ENCODE assay signal across 27 cellular contexts in the genomic region with DNA sequence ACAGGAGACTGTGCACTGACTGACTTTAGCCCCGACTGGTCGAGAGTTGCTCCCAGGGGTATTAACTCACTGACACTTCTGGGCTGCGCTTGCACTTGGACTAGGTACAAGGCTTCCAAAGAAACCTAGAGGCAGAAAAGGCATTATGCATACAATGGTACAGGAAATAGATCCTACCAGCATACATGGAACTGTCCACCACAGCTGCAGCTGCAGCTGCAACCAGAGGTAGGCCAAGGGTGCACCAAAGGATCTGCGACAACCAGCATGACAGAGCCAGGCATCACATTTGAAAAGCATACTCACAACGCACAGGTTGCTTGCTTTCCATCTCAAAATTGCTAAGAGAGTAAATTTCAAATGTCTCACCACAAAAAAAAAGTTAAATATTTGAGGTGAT. TPM values are rescaled to one million over a fixed set of nuclear protein-coding genes. Genes with fewer than 3 reads are reported as not detected.
A peak's percentile ranks its signal among the peaks of the same experiment; 100 is the strongest.
DNase-seq lines count a peak whose midpoint lies in the region; ATAC-seq, FAIRE-seq and TF ChIP-seq lines count a peak whose summit lies in the region.
"Had no signal": no experiment of that assay in that cellular context is flagged by ENCODE, and none has a peak within 500 bp of the region (broad histone marks: within the 10 kb centered on the region; RNA-seq: fewer than 3 reads in every experiment).

No MANE protein-coding gene starts in this region.

- BruUV-seq in HepG2 (replicated peaks; lab: Mats Ljungman, UMichigan), result no TSS peak

- H2BK5ac ChIP-seq in H9 (ENCODE audit: insufficient read length, low read length), result no peak overlapping the region

- no peak overlapping the region for H2AFZ ChIP-seq in HepG2 (ENCODE audit: low read length)
- no peak overlapping the region for H2AFZ ChIP-seq in H9 (ENCODE audit: low read length)

- no peak overlapping the region for H3K4ac ChIP-seq in H9 (ENCODE audit: low read depth, low read length)

- H3T11ph ChIP-seq in H9 (ENCODE audit: low read length), result no peak overlapping the region

- no peak overlapping the region for H3K18ac ChIP-seq in H9 (ENCODE audit: insufficient read length, low read depth, low read length)

- ATAC-seq in HepG2 (peak; percentile 71), right lobe of liver (no peak)
- no peak for ATAC-seq in activated T-cell treated with anti-CD3 and anti-CD28 coated beads, Interleukin-2, amount 50 U/mL, for 72 hours (replicated peaks in 1 of 2)
- ATAC-seq: K562, T-helper 17 cell had no signal

- intact Hi-C loops in HepG2 (cut with micrococcal nuclease; ENCODE audit: unreplicated experiment) (no loop called here), right lobe of liver (cut with DNase I) (no loop called here)

- TF ChIP-seq POLR2A in HepG2 (IDR thresholded peaks at IDR 0.05; ENCODE audit: insufficient read depth in 1 of 2, low read depth in 2 of 2, low read length in 2 of 2) (no peak), right lobe of liver (IDR thresholded peaks at IDR 0.05) (no peak), NB4 (IDR thresholded peaks at IDR 0.05; ENCODE audit: extremely low read depth, insufficient read length) (no peak)

- 36% methylated on average over 5 of the region's 5 CpGs for WGBS in HepG2 (ENCODE audit: low lambda C conversion rate)
- WGBS in right lobe of liver (ENCODE audit: insufficient coverage, low coverage, low lambda C conversion rate, missing lambda C conversion rate), result 63% methylated on average over 3 of the region's 5 CpGs
- WGBS in H9 (ENCODE audit: extremely low coverage, insufficient read length, low lambda C conversion rate), result no CpG with 5 or more reads among the region's 5 CpGs

- no peak overlapping the region for H3K27ac ChIP-seq in HepG2 (ENCODE audit: extremely low read length, insufficient read depth, low read length)
- H3K27ac ChIP-seq in right lobe of liver, result no peak overlapping the region
- no peak overlapping the region for H3K27ac ChIP-seq in H9 (ENCODE audit: insufficient read length, low read depth, low read length)
- H3K27ac ChIP-seq: BLaER1 treated with 17β-estradiol and CSF1 and Interleukin-3, amounts not matched to agents 10 nM and 100 nM had no signal

- no peak overlapping the region for H2BK15ac ChIP-seq in H9 (ENCODE audit: low read depth, low read length)

- no peak overlapping the region for H3K4me2 ChIP-seq in HepG2 (ENCODE audit: low read depth, low read length)
- no peak overlapping the region for H3K4me2 ChIP-seq in H9 (ENCODE audit: insufficient read depth, insufficient read length, low read length)
- H3K4me2 ChIP-seq: BLaER1 treated with 17β-estradiol and CSF1 and Interleukin-3, amounts not matched to agents 10 nM and 100 nM; SK-N-SH had no signal

- H3K23ac ChIP-seq in H9 (ENCODE audit: insufficient read length, low read depth, low read length), result no peak overlapping the region

- H3K9ac ChIP-seq in HepG2 (ENCODE audit: insufficient read depth, low read depth, low read length), result no peak overlapping the region
- no peak overlapping the region for H3K9ac ChIP-seq in H9 (ENCODE audit: extremely low read depth, insufficient read length, low read length)
- H3K9ac ChIP-seq: BLaER1 treated with 17β-estradiol and CSF1 and Interleukin-3, amounts not matched to agents 10 nM and 100 nM; SK-N-SH had no signal

- H3K36me3 ChIP-seq in HepG2 (replicated peaks in 1 of 2; ENCODE audit: control insufficient read depth in 1 of 2, insufficient read depth in 2 of 2, low read length in 2 of 2) (no peaks in the 10 kb centered on the region), right lobe of liver (no peaks in the 10 kb centered on the region)
- H3K36me3 ChIP-seq: BLaER1 treated with 17β-estradiol and CSF1 and Interleukin-3, amounts not matched to agents 10 nM and 100 nM; MG63 had no signal

- no peak for TF ChIP-seq RAD21 in HepG2 (CRISPR knock-in tag; IDR thresholded peaks at IDR 0.05)

- H3K56ac ChIP-seq in H9 (ENCODE audit: insufficient read length, low read depth, low read length), result no peak overlapping the region

- no peak overlapping the region for H3K14ac ChIP-seq in H9 (ENCODE audit: insufficient read depth, low read length)

- H3K79me2 ChIP-seq in HepG2 (ENCODE audit: insufficient read depth, low read length) (no peaks in the 10 kb centered on the region), H9 (ENCODE audit: insufficient read depth, low read length) (no peaks in the 10 kb centered on the region)

- CTCF ChIA-PET in HepG2 (lab: Yijun Ruan, JAX; ENCODE audit: low intra/inter-chr PET ratio, low total read pairs), result no interaction called here

- no peak overlapping the region for H4K91ac ChIP-seq in H9 (ENCODE audit: insufficient read length, low read depth, low read length)

- no peaks in the 10 kb centered on the region for H3K79me1 ChIP-seq in H9 (ENCODE audit: insufficient read depth, low read depth, low read length, poor library complexity, severe bottlenecking)

- H2BK12ac ChIP-seq in H9 (ENCODE audit: insufficient read length, low read depth, low read length), result no peak overlapping the region

- no peaks in the 10 kb centered on the region for H3K36me3 Mint-ChIP-seq in H9 (ENCODE audit: insufficient read depth in 1 of 3, low read depth in 3 of 3)
- H3K36me3 Mint-ChIP-seq in activated T-cell treated with anti-CD3 and anti-CD28 coated beads, Interleukin-2, amount 50 U/mL, for 72 hours (ENCODE audit: insufficient read depth in 2 of 2), result no peaks in the 10 kb centered on the region

- TF ChIP-seq CTCF in HepG2 (CRISPR knock-in tag; IDR thresholded peaks at IDR 0.05) (no peak), right lobe of liver (IDR thresholded peaks at IDR 0.05) (no peak), NB4 (IDR thresholded peaks at IDR 0.05; ENCODE audit: low read depth, low read length) (no peak), H9 (conservative IDR thresholded peaks at IDR 0.05) (no peak)

- DNase-seq in HepG2 (ENCODE audit: low spot score) (no peak), right lobe of liver (no peak), NB4 (ENCODE audit: low read depth) (peak; percentile 25), SK-N-DZ (ENCODE audit: low spot score) (peak; percentile 9), H9 (no peak), NOMO-1 treated with dmso at 0.1 percent for 144 hours (lab: John Stamatoyannopoulos, UW; ENCODE audit: unreplicated experiment) (no peak), frontal cortex (ENCODE audit: low spot score in 2 of 2) (no peak)
- DNase-seq in activated T-cell treated with anti-CD3 and anti-CD28 coated beads, Interleukin-2, amount 50 U/mL, for 72 hours, result no peak
- DNase-seq: AML-193; CD4-positive, alpha-beta T cell; GF-D8; GOT3; MG63; NCI-H2029; NCI-H2171 treated with DMSO at 0.1 percent for 48 hours; NCI-H345; NCI-H510A treated with DMSO at 0.1 percent for 48 hours; NCI-H82; SIG-M5; SK-N-SH; T-helper 17 cell had no signal

- H3K4me3 Mint-ChIP-seq in H9, result no peak overlapping the region
- H3K4me3 Mint-ChIP-seq in activated T-cell treated with anti-CD3 and anti-CD28 coated beads, Interleukin-2, amount 50 U/mL, for 72 hours, result no peak overlapping the region
- H3K4me3 Mint-ChIP-seq: CD4-positive, alpha-beta T cell had no signal

- H3K9me3 ChIP-seq in HepG2 (ENCODE audit: low read length) (no peaks in the 10 kb centered on the region), right lobe of liver (no peaks in the 10 kb centered on the region), H9 (ENCODE audit: control insufficient read depth, low read depth, low read length) (no peaks in the 10 kb centered on the region)
- H3K9me3 ChIP-seq: BLaER1 treated with 17β-estradiol and CSF1 and Interleukin-3, amounts not matched to agents 10 nM and 100 nM; MG63; SK-N-SH had no signal

- H4K8ac ChIP-seq in H9 (replicated peaks; ENCODE audit: insufficient read length, low read depth, low read length), result no peak overlapping the region

- no peaks in the 10 kb centered on the region for H3K27me3 ChIP-seq in HepG2 (ENCODE audit: control insufficient read depth in 1 of 2, insufficient read depth in 2 of 2, low read length in 2 of 2)
- no peaks in the 10 kb centered on the region for H3K27me3 ChIP-seq in right lobe of liver
- no peaks in the 10 kb centered on the region for H3K27me3 ChIP-seq in H9 (ENCODE audit: insufficient read depth, low read length)
- H3K27me3 ChIP-seq: BLaER1 treated with 17β-estradiol and CSF1 and Interleukin-3, amounts not matched to agents 10 nM and 100 nM; MG63 had no signal

- peaks cover 13% of the 10 kb centered on the region in 2 experiments for H3K4me1 Mint-ChIP-seq in H9
- H3K4me1 Mint-ChIP-seq in activated T-cell treated with anti-CD3 and anti-CD28 coated beads, Interleukin-2, amount 50 U/mL, for 72 hours (ENCODE audit: low read depth), result peaks cover 18% of the 10 kb centered on the region
- H3K4me1 Mint-ChIP-seq: T-helper 17 cell had no signal

- no peaks in the 10 kb centered on the region for H3K23me2 ChIP-seq in H9 (ENCODE audit: insufficient read length, low read depth, low read length, poor library complexity, severe bottlenecking)

- in situ Hi-C loops in HepG2 (cut with HindIII; ENCODE audit: extremely low pct_ligation_motif_present, low pct_unique_long_range_greater_than_20kb), result no loop called here

- H3K4me1 ChIP-seq in HepG2 (ENCODE audit: insufficient read depth, low read length), result no peaks in the 10 kb centered on the region
- H3K4me1 ChIP-seq in right lobe of liver, result no peaks in the 10 kb centered on the region
- no peaks in the 10 kb centered on the region for H3K4me1 ChIP-seq in H9 (ENCODE audit: insufficient read depth, low read length)
- H3K4me1 ChIP-seq: BLaER1 treated with 17β-estradiol and CSF1 and Interleukin-3, amounts not matched to agents 10 nM and 100 nM had no signal

- H2BK20ac ChIP-seq in H9 (ENCODE audit: low read depth, low read length, poor library complexity, severe bottlenecking), result no peak overlapping the region

- FAIRE-seq in HepG2 (lab: Jason Lieb, UNC), result no peak
- FAIRE-seq in frontal cortex (lab: Jason Lieb, UNC), result no peak
- FAIRE-seq: A204.1, D721Med, GM12892, K562, RCC 7860 had no signal

- no peak overlapping the region for H2AK5ac ChIP-seq in H9 (ENCODE audit: insufficient read length, low read length)

- no peak overlapping the region for H4K5ac ChIP-seq in H9 (ENCODE audit: insufficient read length, low read depth, low read length)

- H4K20me1 ChIP-seq in HepG2 (ENCODE audit: insufficient read depth, low read length) (no peaks in the 10 kb centered on the region), H9 (ENCODE audit: control insufficient read depth, insufficient read depth, insufficient read length) (no peaks in the 10 kb centered on the region)
- H4K20me1 ChIP-seq: BLaER1 treated with 17β-estradiol and CSF1 and Interleukin-3, amounts not matched to agents 10 nM and 100 nM had no signal

- TF ChIP-seq EP300 in HepG2 (IDR thresholded peaks at IDR 0.05; ENCODE audit: low read depth in 2 of 2, low read length in 2 of 2), result no peak
- TF ChIP-seq EP300 in HepG2 (CRISPR knock-in tag; IDR thresholded peaks at IDR 0.05; ENCODE audit: borderline replicate concordance), result no peak

- POLR2A ChIA-PET in HepG2 (lab: Yijun Ruan, JAX), result no interaction called here

- H2BK120ac ChIP-seq in H9 (ENCODE audit: low read depth, low read length, poor library complexity, severe bottlenecking), result no peak overlapping the region

- H3K9me3 Mint-ChIP-seq in H9, result no peaks in the 10 kb centered on the region
- no peaks in the 10 kb centered on the region for H3K9me3 Mint-ChIP-seq in activated T-cell treated with anti-CD3 and anti-CD28 coated beads, Interleukin-2, amount 50 U/mL, for 72 hours
- H3K9me3 Mint-ChIP-seq: CD4-positive, alpha-beta T cell had no signal

- H3K4me3 ChIP-seq in HepG2 (replicated peaks in 1 of 3; ENCODE audit: insufficient read depth in 1 of 3, low read depth in 2 of 3, low read length in 3 of 3) (no peak overlapping the region), right lobe of liver (no peak overlapping the region), NB4 (ENCODE audit: low read depth, low read length) (no peak overlapping the region)
- H3K4me3 ChIP-seq: BLaER1 treated with 17β-estradiol and CSF1 and Interleukin-3, amounts not matched to agents 10 nM and 100 nM; K562; MG63 had no signal

- no peak overlapping the region for H3K27ac Mint-ChIP-seq in H9
- H3K27ac Mint-ChIP-seq in activated T-cell treated with anti-CD3 and anti-CD28 coated beads, Interleukin-2, amount 50 U/mL, for 72 hours, result no peak overlapping the region
- H3K27ac Mint-ChIP-seq: CD4-positive, alpha-beta T cell; T-helper 17 cell had no signal

- no peaks in the 10 kb centered on the region for H3K27me3 Mint-ChIP-seq in H9 (ENCODE audit: low read depth)
- H3K27me3 Mint-ChIP-seq in activated T-cell treated with anti-CD3 and anti-CD28 coated beads, Interleukin-2, amount 50 U/mL, for 72 hours (ENCODE audit: low read depth), result peaks cover 6% of the 10 kb centered on the region
- H3K27me3 Mint-ChIP-seq: CD4-positive, alpha-beta T cell; T-helper 17 cell had no signal

RNA-seq across cellular contexts. Expression of gene PGAP1, which starts 22.6 kb away (rescaled TPM):
- total RNA-seq in HepG2 (2016; rRNA removed; fragmentation: Illumina TruSeq; extraction: Trizol) (4.8 and 6.4 TPM in 2 replicates), right lobe of liver (1 to 10 TPM; 2.2 to 4.2 (median 3.5) TPM), H9 (2021) (19.2 and 21.0 TPM in 2 replicates), frontal cortex (104 TPM)
- total RNA-seq in HepG2 (2016; cell fraction: cytosol; rRNA removed; fragmentation: Illumina TruSeq; extraction: Trizol; ENCODE audit: low read depth), result 31.9 and 35.2 TPM in 2 replicates
- total RNA-seq in HepG2 (2016; cell fraction: insoluble cytoplasmic fraction; rRNA removed; fragmentation: Illumina TruSeq; extraction: Trizol), result 3.4 and 5.8 TPM in 2 replicates
- total RNA-seq in HepG2 (2016; cell fraction: membrane; rRNA removed; fragmentation: Illumina TruSeq; extraction: Trizol), result 7.6 and 8.4 TPM in 2 replicates
- 20.6 and 21.4 TPM in 2 replicates for total RNA-seq in HepG2 (2016; cell fraction: nucleus; rRNA removed; fragmentation: Illumina TruSeq; extraction: Trizol)
- 2.9 and 4.1 TPM in 2 replicates for polyA plus RNA-seq in HepG2 (2011; rRNA removed)
- polyA plus RNA-seq in HepG2 (2011; cell fraction: cytosol; rRNA removed), result 1.3 and 1.8 TPM in 2 replicates
- polyA plus RNA-seq in HepG2 (2011; cell fraction: nucleus; rRNA removed), result 5.3 and 6.1 TPM in 2 replicates
- polyA plus RNA-seq in HepG2 (2012), result 3.3 and 5.7 TPM in 2 replicates
- 0.16 and 0.20 TPM in 2 replicates for polyA plus RNA-seq in HepG2 (2016; cell fraction: cytosol; fragmentation: Illumina TruSeq; extraction: Trizol; ENCODE audit: low read depth)
- polyA plus RNA-seq in HepG2 (2016; cell fraction: insoluble cytoplasmic fraction; fragmentation: Illumina TruSeq; extraction: Trizol; ENCODE audit: low read depth), result 1.8 and 2.3 TPM in 2 replicates
- polyA plus RNA-seq in HepG2 (2016; cell fraction: membrane; fragmentation: Illumina TruSeq; extraction: Trizol; ENCODE audit: low read depth), result 0.45 and 0.83 TPM in 2 replicates
- polyA plus RNA-seq in HepG2 (2016; cell fraction: nucleus; fragmentation: Illumina TruSeq; extraction: Trizol; ENCODE audit: insufficient read depth, low read depth), result 16.5 and 19.1 TPM in 2 replicates
- polyA minus RNA-seq in HepG2 (2011; rRNA and poly(A)+ RNA removed; ENCODE audit: low replicate concordance), result 2.8 and 5.0 TPM in 2 replicates
- polyA minus RNA-seq in HepG2 (2011; cell fraction: cytosol; rRNA and poly(A)+ RNA removed), result 3.9 and 4.7 TPM in 2 replicates
- 36.3 and 38.1 TPM in 2 replicates for polyA minus RNA-seq in HepG2 (2011; cell fraction: nucleus; rRNA and poly(A)+ RNA removed)
- polyA plus RNA-seq in SK-N-DZ (2014; cell fraction: cytosol; rRNA removed), result 16.2 and 17.3 TPM in 2 replicates
- polyA plus RNA-seq in SK-N-DZ (2014; cell fraction: nucleus; rRNA removed), result 19.3 and 23.9 TPM in 2 replicates
- total RNA-seq in activated T-cell treated with anti-CD3 and anti-CD28 coated beads, Interleukin-2, amount 50 U/mL, for 72 hours, result 10 to 100 TPM; 22.5 to 36.3 TPM

Comparison
In these comparisons a context has a peak if more than half of its experiments do, and no peak if none do; other contexts are left out.
1. DNase-seq: peak in NB4 (single experiment) and SK-N-DZ (single experiment); none in HepG2 (single experiment), right lobe of liver (0 of 3), H9 (single experiment), activated T-cell treated with anti-CD3 and anti-CD28 coated beads, Interleukin-2, amount 50 U/mL, for 72 hours (0 of 2), NOMO-1 treated with dmso at 0.1 percent for 144 hours (single experiment) and frontal cortex (0 of 2).